Comparison of ENCODE assay signal across 21 cellular contexts in genomic region chr1:234941711-234942320, GRCh38.
DNase-seq lines count a peak whose midpoint lies in the region; TF ChIP-seq lines count a peak whose summit lies in the region.
"Had no signal": no experiment of that assay in that cellular context is flagged by ENCODE, and none has a peak within 500 bp of the region (broad histone marks: within the 10 kb centered on the region; RNA-seq: fewer than 3 reads in every experiment).

No MANE protein-coding gene starts in this region.

- no peaks in the 10 kb centered on the region for H3K27me3 ChIP-seq in osteoblast (ENCODE audit: insufficient read depth, low read length)
- H3K27me3 ChIP-seq: upper lobe of right lung had no signal

- H3K4me2 ChIP-seq in osteoblast (ENCODE audit: insufficient read depth, low read length): no peak overlapping the region

- H2AFZ ChIP-seq in osteoblast (ENCODE audit: low read length): no peak overlapping the region

- H3K9me3 ChIP-seq in osteoblast (ENCODE audit: low read depth, low read length): no peaks in the 10 kb centered on the region
- H3K9me3 ChIP-seq: upper lobe of right lung had no signal

- H3K4me3 ChIP-seq in osteoblast (ENCODE audit: insufficient read depth, low read length): no peak overlapping the region
- H3K4me3 ChIP-seq: GM12878, SK-N-MC, skin epidermis, upper lobe of right lung had no signal

- no peaks in the 10 kb centered on the region for H4K20me1 ChIP-seq in osteoblast (ENCODE audit: insufficient read depth, low read length)

- no peaks in the 10 kb centered on the region for H3K36me3 ChIP-seq in osteoblast (ENCODE audit: insufficient read depth, low read length)
- H3K36me3 ChIP-seq: upper lobe of right lung had no signal

- TF ChIP-seq CTCF in osteoblast (IDR thresholded peaks at IDR 0.05; ENCODE audit: extremely low read depth, low read depth, low read length): no peak

- H3K27ac ChIP-seq in osteoblast (ENCODE audit: low read depth, low read length): peak overlapping the region; percentile 40
- H3K27ac ChIP-seq: SK-N-MC, skin epidermis, upper lobe of right lung had no signal

- H3K4me1 ChIP-seq in osteoblast (ENCODE audit: insufficient read depth, low read length): peaks cover 7% of the 10 kb centered on the region
- H3K4me1 ChIP-seq: upper lobe of right lung had no signal

- DNase-seq in CD1c-positive myeloid dendritic cell (ENCODE audit: extremely low spot score) (peak; percentile 57), H4 (ENCODE audit: low spot score) (peak; percentile 31), astrocyte of the hippocampus (ENCODE audit: low read depth, low spot score) (peak; percentile 52), osteoblast (ENCODE audit: insufficient read length, low spot score, missing footprints) (no peak), NCI-H1092 (lab: John Stamatoyannopoulos, UW) (no peak), NCI-H146 treated with DMSO at 0.1 percent for 48 hours (lab: John Stamatoyannopoulos, UW; ENCODE audit: unreplicated experiment) (no peak)
- DNase-seq in stimulated activated CD4-positive, alpha-beta T cell treated with anti-CD3 and anti-CD28 coated beads, Interleukin-12 subunit alpha, Interleukin-12 subunit beta, amount 100 ng/mL, for 4 hours: no peak
- DNase-seq: activated CD4-positive, alpha-beta T cell treated with anti-CD3 and anti-CD28 coated beads, Interleukin-2, amount 10 ng/mL, durations not matched to agents 24 days and 14 days; activated gamma-delta T cell; CD4-positive, CD25-positive, alpha-beta regulatory T cell; effector memory CD8-positive, alpha-beta T cell; erythroblast; midbrain; naive thymus-derived CD8-positive, alpha-beta T cell; NCI-H146; stimulated activated CD4-positive, alpha-beta T cell treated with anti-CD3 and anti-CD28 coated beads, Interleukin-1b, Interleukin-23, amount 100 ng/mL, for 48 hours; substantia nigra; upper lobe of right lung had no signal

- no peaks in the 10 kb centered on the region for H3K79me2 ChIP-seq in osteoblast (ENCODE audit: insufficient read depth, low read length)

Comparison
In these comparisons a context has a peak if more than half of its experiments do, and no peak if none do; other contexts are left out.
1. DNase-seq: peak in CD1c-positive myeloid dendritic cell (single experiment), H4 (single experiment) and astrocyte of the hippocampus (single experiment); none in osteoblast (single experiment), NCI-H1092 (single experiment), stimulated activated CD4-positive, alpha-beta T cell treated with anti-CD3 and anti-CD28 coated beads, Interleukin-12 subunit alpha, Interleukin-12 subunit beta, amount 100 ng/mL, for 4 hours (single experiment) and NCI-H146 treated with DMSO at 0.1 percent for 48 hours (single experiment).